ENCODE assay signal across 3 cellular contexts in the genomic region with DNA sequence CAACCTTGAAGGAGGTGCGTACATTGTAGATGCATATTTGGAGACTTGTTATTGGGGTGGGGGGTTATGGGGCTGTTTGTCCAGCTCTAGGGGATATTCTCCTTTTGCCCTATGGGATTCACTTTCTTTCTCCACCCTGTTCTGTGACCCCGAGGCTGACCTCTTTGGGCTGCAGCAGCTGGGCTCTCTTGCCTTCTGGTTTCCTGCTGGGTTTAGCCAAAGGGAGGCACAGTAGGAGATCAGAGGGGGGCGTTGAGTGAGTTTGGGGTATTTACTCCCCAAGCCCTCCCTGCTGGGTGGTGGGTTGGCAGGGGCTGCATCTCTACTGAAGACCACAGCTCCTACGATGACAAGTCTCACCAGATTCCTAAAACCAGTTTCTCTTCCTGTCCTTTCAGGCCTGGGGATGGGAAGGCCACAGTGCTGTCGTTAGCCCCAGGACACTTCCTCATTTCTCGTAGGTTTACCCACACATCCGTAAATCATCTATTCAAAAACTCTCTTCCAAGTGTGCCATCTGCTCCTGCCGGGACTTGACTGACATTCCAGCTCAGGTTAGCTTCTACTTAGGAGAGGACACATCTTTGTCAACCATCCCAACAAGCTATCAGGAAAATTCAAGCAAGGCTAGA.
A peak's percentile ranks its signal among the peaks of the same experiment; 100 is the strongest.
TF ChIP-seq lines count a peak whose summit lies in the region.

No MANE protein-coding gene starts in this region.

TF ChIP-seq in SK-N-SH, 30 proteins besides CTCF, POLR2A, EP300 and RAD21:
- no peak for TF ChIP-seq SMC3 (IDR thresholded peaks at IDR 0.05; ENCODE audit: low read depth, low read length)

TF ChIP-seq in SK-N-SH treated with all-trans-retinoic acid at 6 μM for 48 hours, 23 proteins besides CTCF, POLR2A, EP300 and RAD21:
- TF ChIP-seq ZNF70 (CRISPR knock-in tag; IDR thresholded peaks at IDR 0.05) (no peak), ZFP30 (CRISPR knock-in tag; IDR thresholded peaks at IDR 0.05) (no peak)

TF ChIP-seq in GM12878, 131 proteins besides CTCF, POLR2A, EP300 and RAD21:
- TF ChIP-seq JUND (IDR thresholded peaks at IDR 0.05; ENCODE audit: low read depth, low read length) = no peak
- TF ChIP-seq, protein P1, sequence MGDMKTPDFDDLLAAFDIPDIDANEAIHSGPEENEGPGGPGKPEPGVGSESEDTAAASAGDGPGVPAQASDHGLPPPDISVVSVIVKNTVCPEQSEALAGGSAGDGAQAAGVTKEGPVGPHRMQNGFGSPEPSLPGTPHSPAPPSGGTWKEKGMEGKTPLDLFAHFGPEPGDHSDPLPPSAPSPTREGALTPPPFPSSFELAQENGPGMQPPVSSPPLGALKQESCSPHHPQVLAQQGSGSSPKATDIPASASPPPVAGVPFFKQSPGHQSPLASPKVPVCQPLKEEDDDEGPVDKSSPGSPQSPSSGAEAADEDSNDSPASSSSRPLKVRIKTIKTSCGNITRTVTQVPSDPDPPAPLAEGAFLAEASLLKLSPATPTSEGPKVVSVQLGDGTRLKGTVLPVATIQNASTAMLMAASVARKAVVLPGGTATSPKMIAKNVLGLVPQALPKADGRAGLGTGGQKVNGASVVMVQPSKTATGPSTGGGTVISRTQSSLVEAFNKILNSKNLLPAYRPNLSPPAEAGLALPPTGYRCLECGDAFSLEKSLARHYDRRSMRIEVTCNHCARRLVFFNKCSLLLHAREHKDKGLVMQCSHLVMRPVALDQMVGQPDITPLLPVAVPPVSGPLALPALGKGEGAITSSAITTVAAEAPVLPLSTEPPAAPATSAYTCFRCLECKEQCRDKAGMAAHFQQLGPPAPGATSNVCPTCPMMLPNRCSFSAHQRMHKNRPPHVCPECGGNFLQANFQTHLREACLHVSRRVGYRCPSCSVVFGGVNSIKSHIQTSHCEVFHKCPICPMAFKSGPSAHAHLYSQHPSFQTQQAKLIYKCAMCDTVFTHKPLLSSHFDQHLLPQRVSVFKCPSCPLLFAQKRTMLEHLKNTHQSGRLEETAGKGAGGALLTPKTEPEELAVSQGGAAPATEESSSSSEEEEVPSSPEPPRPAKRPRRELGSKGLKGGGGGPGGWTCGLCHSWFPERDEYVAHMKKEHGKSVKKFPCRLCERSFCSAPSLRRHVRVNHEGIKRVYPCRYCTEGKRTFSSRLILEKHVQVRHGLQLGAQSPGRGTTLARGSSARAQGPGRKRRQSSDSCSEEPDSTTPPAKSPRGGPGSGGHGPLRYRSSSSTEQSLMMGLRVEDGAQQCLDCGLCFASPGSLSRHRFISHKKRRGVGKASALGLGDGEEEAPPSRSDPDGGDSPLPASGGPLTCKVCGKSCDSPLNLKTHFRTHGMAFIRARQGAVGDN (IDR thresholded peaks at IDR 0.05) = no peak
- TF ChIP-seq ZZZ3 (IDR thresholded peaks at IDR 0.05; ENCODE audit: control insufficient read depth, insufficient read length, low read depth) = no peak
- no peak for TF ChIP-seq SMAD1 (IDR thresholded peaks at IDR 0.05; ENCODE audit: low read depth, partially characterized antibody)
- peak; percentile 42; the same call in 1 of the 2 replicates for TF ChIP-seq SPI1 (IDR thresholded peaks at IDR 0.05; ENCODE audit: borderline replicate concordance, insufficient read depth, low read depth, low read length)
- TF ChIP-seq CEBPB (IDR thresholded peaks at IDR 0.05; ENCODE audit: borderline replicate concordance in 1 of 2, low read depth in 2 of 2, low read length in 2 of 2) = no peak
- no peak for TF ChIP-seq BACH1 (IDR thresholded peaks at IDR 0.05; ENCODE audit: borderline replicate concordance)
TF ChIP-seq in GM12878: peak in this region for 1.
